ENCODE assay signal across 27 cellular contexts in genomic region chr10:102467971-102468438, GRCh38. TPM values are rescaled to one million over a fixed set of nuclear protein-coding genes. Genes with fewer than 3 reads are reported as not detected.
DNase-seq lines count a peak whose midpoint lies in the region; ATAC-seq, FAIRE-seq and TF ChIP-seq lines count a peak whose summit lies in the region.
"Had no signal": no experiment of that assay in that cellular context is flagged by ENCODE, and none has a peak within 500 bp of the region (broad histone marks: within the 10 kb centered on the region; RNA-seq: fewer than 3 reads in every experiment).

No MANE protein-coding gene starts in this region.

- H3K4me3 ChIP-seq in HEK293 (ENCODE audit: low read depth, low read length), result no peak overlapping the region
- no peak overlapping the region for H3K4me3 ChIP-seq in mammary epithelial cell (replicated peaks in 1 of 3; ENCODE audit: insufficient read depth in 1 of 3, low read depth in 2 of 3, low read length in 3 of 3)
- no peak overlapping the region for H3K4me3 ChIP-seq in pancreas
- H3K4me3 ChIP-seq: esophagus muscularis mucosa, gastroesophageal sphincter, GM12878, thyroid gland had no signal

- no TSS peak for BruUV-seq in mammary epithelial cell (replicated peaks; lab: Mats Ljungman, UMichigan)

- peaks cover 13% of the 10 kb centered on the region for H3K4me1 Mint-ChIP-seq in activated T-cell treated with anti-CD3 and anti-CD28 coated beads, Interleukin-2, amount 50 U/mL, for 24 hours (ENCODE audit: low read depth)
- H3K4me1 Mint-ChIP-seq in activated T-cell treated with anti-CD3 and anti-CD28 coated beads, Interleukin-2, amount 50 U/mL, for 72 hours (ENCODE audit: low read depth), result peaks cover 24% of the 10 kb centered on the region

- no peak overlapping the region for H3K9ac ChIP-seq in mammary epithelial cell (ENCODE audit: insufficient read depth, low read length)
- H3K9ac ChIP-seq: KMS-11 had no signal

- dilution Hi-C loops in mammary epithelial cell (cut with HindIII; ENCODE audit: low sequenced_read_pairs), result loop anchor here (5.0 kb wide), 1 partner anchor 34 kb away; the partner anchor contains the start of genes ACTR1A and SUFU

- TF ChIP-seq CTCF in HEK293 (tag by site-specific recombination; IDR thresholded peaks at IDR 0.05), result no peak
- TF ChIP-seq CTCF in mammary epithelial cell (conservative IDR thresholded peaks at IDR 0.05 in 1 of 2, IDR thresholded peaks at IDR 0.05 in 1 of 2; ENCODE audit: extremely low read depth in 1 of 2, insufficient read depth in 1 of 2, low read depth in 1 of 2, low read length in 2 of 2), result no peak
- no peak for TF ChIP-seq CTCF in pancreas (IDR thresholded peaks at IDR 0.05)

- H3K9me3 ChIP-seq in HEK293 (ENCODE audit: control insufficient read depth, insufficient read depth, low read depth, low read length) (no peaks in the 10 kb centered on the region), mammary epithelial cell (replicated peaks; ENCODE audit: insufficient read depth, low read length) (no peaks in the 10 kb centered on the region), pancreas (no peaks in the 10 kb centered on the region)
- H3K9me3 ChIP-seq: esophagus muscularis mucosa, gastroesophageal sphincter, thyroid gland had no signal

- H3K36me3 ChIP-seq in HEK293 (ENCODE audit: control insufficient read depth in 2 of 2, insufficient read depth in 1 of 2, low read length in 2 of 2) (peaks cover 0 to 16% of the 10 kb centered on the region in 2 experiments; a peak in 1 of 3 replicates), mammary epithelial cell (ENCODE audit: insufficient read depth, low read length) (no peaks in the 10 kb centered on the region), pancreas (no peaks in the 10 kb centered on the region)
- H3K36me3 ChIP-seq: thyroid gland had no signal

- in situ Hi-C loops in mammary epithelial cell (cut with MboI; ENCODE audit: low sequenced_read_pairs in 2 of 2), result no loop called here

- POLR2A ChIA-PET in HEK293 (lab: Yijun Ruan, JAX), result interaction anchor here (0.7 kb wide), 1 partner anchor 12 kb away, joined by 3 read pairs; no protein-coding TSS in a partner anchor

- peak; percentile 49 to 66 (median 56) for ATAC-seq in pancreas
- ATAC-seq in activated T-cell treated with anti-CD3 and anti-CD28 coated beads, Interleukin-2, amount 50 U/mL, for 72 hours (replicated peaks in 1 of 2), result no peak
- ATAC-seq: CD8-positive, alpha-beta T cell; GM12878; natural killer cell; stimulated activated naive B cell treated with anti-CD40 and anti-IgM and Interleukin-4, amounts not matched to agents 10 μg/mL and 1 μg/mL and 100 μg/mL, for 72 hours had no signal

- H3K27ac ChIP-seq in HEK293 (ENCODE audit: extremely low read depth, low read depth, low read length), result no peak overlapping the region
- no peak overlapping the region for H3K27ac ChIP-seq in mammary epithelial cell (ENCODE audit: insufficient read depth, low read depth, low read length)
- no peak overlapping the region for H3K27ac ChIP-seq in pancreas
- H3K27ac ChIP-seq: esophagus muscularis mucosa, gastroesophageal sphincter, KMS-11 had no signal

- intact Hi-C loops in mammary epithelial cell (cut with micrococcal nuclease), result no loop called here
- intact Hi-C loops in pancreas (cut with DNase I), result no loop called here

- no peak overlapping the region for H3K4me2 ChIP-seq in mammary epithelial cell (ENCODE audit: insufficient read depth, low read depth, low read length)
- H3K4me2 ChIP-seq: KMS-11 had no signal

- CTCF ChIA-PET in HEK293 (lab: Yijun Ruan, JAX), result interaction anchor here (0.5 to 3.2 kb wide), 4 partner anchors 11 to 298 kb away, joined by 3 to 8 read pairs (median 3); no protein-coding TSS in a partner anchor
- CTCF ChIA-PET in mammary epithelial cell (lab: Charles Lee; ENCODE audit: low non-redundant PET), result no interaction called here

- H3K36me3 Mint-ChIP-seq in activated T-cell treated with anti-CD3 and anti-CD28 coated beads, Interleukin-2, amount 50 U/mL, for 24 hours (ENCODE audit: low read depth), result peaks cover 39% of the 10 kb centered on the region
- H3K36me3 Mint-ChIP-seq in activated T-cell treated with anti-CD3 and anti-CD28 coated beads, Interleukin-2, amount 50 U/mL, for 72 hours (ENCODE audit: insufficient read depth in 2 of 2), result peaks cover 0 to 2% of the 10 kb centered on the region in 2 donors
- H3K36me3 Mint-ChIP-seq: natural killer cell had no signal

- no peaks in the 10 kb centered on the region for H3K79me2 ChIP-seq in mammary epithelial cell (ENCODE audit: insufficient read depth, low read length)

- DNase-seq in NOMO-1 treated with dmso at 0.1 percent for 144 hours (lab: John Stamatoyannopoulos, UW; ENCODE audit: unreplicated experiment) (peak; percentile 88), mammary epithelial cell (no peak), pancreas (peak in 3 of 6 donors; percentile 34 to 54 (median 44)), cerebellum (ENCODE audit: low spot score) (no peak)
- no peak for DNase-seq in activated T-cell treated with anti-CD3 and anti-CD28 coated beads, Interleukin-2, amount 50 U/mL, for 24 hours
- no peak for DNase-seq in activated T-cell treated with anti-CD3 and anti-CD28 coated beads, Interleukin-2, amount 50 U/mL, for 72 hours
- DNase-seq: activated CD4-positive, alpha-beta T cell treated with anti-CD3 and anti-CD28 coated beads, Interleukin-2, amount 50 U/mL, for 1 hour; activated gamma-delta T cell treated with Interleukin-2 at 50 U/mL for 16 hours; CD8-positive, alpha-beta T cell; central memory CD4-positive, alpha-beta T cell; effector CD8-positive, alpha-beta T cell; mesenchymal stem cell; natural killer cell; NCI-H1092 treated with DMSO at 0.1 percent for 48 hours; NCI-H2029; NCI-H510A; NK-92 treated with Interleukin-12 subunit alpha and Interleukin-12 subunit beta, amount 100 ng/mL, for 24 hours; stimulated activated CD4-positive, alpha-beta T cell treated with anti-CD3 and anti-CD28 coated beads, Interleukin-2, amount 100 ng/mL, for 24 hours; stimulated activated naive B cell treated with anti-CD40 and anti-IgM and Interleukin-4, amounts not matched to agents 10 μg/mL and 1 μg/mL and 100 μg/mL, for 72 hours; thyroid gland had no signal

- H3K9me3 Mint-ChIP-seq in activated T-cell treated with anti-CD3 and anti-CD28 coated beads, Interleukin-2, amount 50 U/mL, for 24 hours, result no peaks in the 10 kb centered on the region
- H3K9me3 Mint-ChIP-seq in activated T-cell treated with anti-CD3 and anti-CD28 coated beads, Interleukin-2, amount 50 U/mL, for 72 hours, result no peaks in the 10 kb centered on the region
- H3K9me3 Mint-ChIP-seq: CD8-positive, alpha-beta T cell; natural killer cell; stimulated activated naive B cell treated with anti-CD40 and anti-IgM and Interleukin-4, amounts not matched to agents 10 μg/mL and 1 μg/mL and 100 μg/mL, for 72 hours had no signal

- peak overlapping the region; percentile 39 for H2AFZ ChIP-seq in mammary epithelial cell (ENCODE audit: low read depth, low read length)

- no peak overlapping the region for H3K4me3 Mint-ChIP-seq in activated T-cell treated with anti-CD3 and anti-CD28 coated beads, Interleukin-2, amount 50 U/mL, for 24 hours
- no peak overlapping the region for H3K4me3 Mint-ChIP-seq in activated T-cell treated with anti-CD3 and anti-CD28 coated beads, Interleukin-2, amount 50 U/mL, for 72 hours
- H3K4me3 Mint-ChIP-seq: CD8-positive, alpha-beta T cell; natural killer cell; stimulated activated naive B cell treated with anti-CD40 and anti-IgM and Interleukin-4, amounts not matched to agents 10 μg/mL and 1 μg/mL and 100 μg/mL, for 72 hours had no signal

- no peak for FAIRE-seq in pancreas (lab: Jason Lieb, UNC)
- FAIRE-seq: GM12878, keratinocyte had no signal

- H3K27me3 ChIP-seq in mammary epithelial cell (ENCODE audit: insufficient read depth, low read length), result no peaks in the 10 kb centered on the region
- no peaks in the 10 kb centered on the region for H3K27me3 ChIP-seq in pancreas
- H3K27me3 ChIP-seq: esophagus muscularis mucosa, gastroesophageal sphincter, thyroid gland had no signal

- H4K20me1 ChIP-seq in mammary epithelial cell (ENCODE audit: insufficient read depth, low read length), result no peaks in the 10 kb centered on the region

- H3K4me1 ChIP-seq in HEK293 (ENCODE audit: control insufficient read depth, insufficient read depth, low read length) (no peaks in the 10 kb centered on the region), mammary epithelial cell (ENCODE audit: insufficient read depth, low read length) (no peaks in the 10 kb centered on the region), pancreas (no peaks in the 10 kb centered on the region)

- WGBS in mammary epithelial cell (ENCODE audit: low coverage, missing lambda C conversion rate), result 68% methylated on average over 6 of the region's 6 CpGs
- 22 to 43% methylated on average over 6 of the region's 6 CpGs for WGBS in pancreas, 2 donors

- no peaks in the 10 kb centered on the region for H3K27me3 Mint-ChIP-seq in activated T-cell treated with anti-CD3 and anti-CD28 coated beads, Interleukin-2, amount 50 U/mL, for 24 hours
- H3K27me3 Mint-ChIP-seq in activated T-cell treated with anti-CD3 and anti-CD28 coated beads, Interleukin-2, amount 50 U/mL, for 72 hours (ENCODE audit: low read depth), result peaks cover under 1% of the 10 kb centered on the region
- H3K27me3 Mint-ChIP-seq: stimulated activated naive B cell treated with anti-CD40 and anti-IgM and Interleukin-4, amounts not matched to agents 10 μg/mL and 1 μg/mL and 100 μg/mL, for 72 hours had no signal

- H3K27ac Mint-ChIP-seq in activated T-cell treated with anti-CD3 and anti-CD28 coated beads, Interleukin-2, amount 50 U/mL, for 24 hours, result no peak overlapping the region
- no peak overlapping the region for H3K27ac Mint-ChIP-seq in activated T-cell treated with anti-CD3 and anti-CD28 coated beads, Interleukin-2, amount 50 U/mL, for 72 hours
- H3K27ac Mint-ChIP-seq: CD8-positive, alpha-beta T cell; natural killer cell; stimulated activated naive B cell treated with anti-CD40 and anti-IgM and Interleukin-4, amounts not matched to agents 10 μg/mL and 1 μg/mL and 100 μg/mL, for 72 hours had no signal

RNA-seq across cellular contexts. Expression of gene C10orf95, which starts 16.7 kb away (rescaled TPM):
- total RNA-seq in mammary epithelial cell (1 to 10 TPM; 1.5 to 2.0 TPM), pancreas (1 to 10 TPM in 2 of 6 donors, under 1 TPM in 4; 0.37 to 1.1 (median 0.44) TPM), cerebellum (not detected)
- polyA plus RNA-seq in mammary epithelial cell (1.2 TPM), pancreas (1 to 10 TPM in 1 of 2 donors, under 1 TPM in 1; 0.46 to 1.2 TPM)
- polyA minus RNA-seq in mammary epithelial cell, result not detected
- under 1 TPM in 1 of 2 donors, not detected in 1; 0.21 TPM for total RNA-seq in activated T-cell treated with anti-CD3 and anti-CD28 coated beads, Interleukin-2, amount 50 U/mL, for 72 hours
- total RNA-seq: gastroesophageal sphincter, posterior vena cava had no signal

RNA-seq across cellular contexts. Expression of gene ACTR1A, which starts 34.5 kb away (rescaled TPM):
- total RNA-seq in mammary epithelial cell (100 to 1,000 TPM; 111 to 138 TPM), pancreas (10 to 100 TPM; 22.4 to 40.9 (median 27.4) TPM), cerebellum (115 TPM)
- polyA plus RNA-seq in mammary epithelial cell (121 TPM), pancreas (10 to 100 TPM; 33.6 to 38.1 TPM)
- 145 TPM for polyA minus RNA-seq in mammary epithelial cell
- 10 to 100 TPM; 61.6 to 68.3 TPM for total RNA-seq in activated T-cell treated with anti-CD3 and anti-CD28 coated beads, Interleukin-2, amount 50 U/mL, for 72 hours

RNA-seq across cellular contexts. Expression of gene CUEDC2, which starts 35.6 kb away (rescaled TPM):
- total RNA-seq in mammary epithelial cell, result 10 to 100 TPM; 32.0 to 49.5 TPM
- polyA plus RNA-seq in mammary epithelial cell, result 68.1 TPM
- 14.6 TPM for polyA minus RNA-seq in mammary epithelial cell
- 10 to 100 TPM; 18.9 to 25.3 (median 20.6) TPM for total RNA-seq in pancreas
- 10 to 100 TPM; 27.1 to 51.5 TPM for polyA plus RNA-seq in pancreas
- 28.3 TPM for total RNA-seq in cerebellum
- 10 to 100 TPM; 78.7 to 79.5 TPM for total RNA-seq in activated T-cell treated with anti-CD3 and anti-CD28 coated beads, Interleukin-2, amount 50 U/mL, for 72 hours

RNA-seq across cellular contexts. Expression of gene SUFU, which starts 35.8 kb away (rescaled TPM):
- total RNA-seq in mammary epithelial cell (1 to 10 TPM; 2.5 to 9.2 TPM), pancreas (1 to 10 TPM; 1.9 to 7.8 (median 3.6) TPM), cerebellum (6.0 TPM)
- polyA plus RNA-seq in mammary epithelial cell (4.9 TPM), pancreas (1 to 10 TPM; 2.6 to 2.7 TPM)
- polyA minus RNA-seq in mammary epithelial cell, result 14.9 TPM
- 1 to 10 TPM; 9.1 to 9.2 TPM for total RNA-seq in activated T-cell treated with anti-CD3 and anti-CD28 coated beads, Interleukin-2, amount 50 U/mL, for 72 hours

RNA-seq across cellular contexts. Expression of gene FBXL15, which starts 47.4 kb away (rescaled TPM):
- total RNA-seq in mammary epithelial cell (1 to 10 TPM; 5.0 to 7.0 TPM), pancreas (10 to 100 TPM in 5 of 6 donors, 1 to 10 TPM in 1; 10.0 to 13.6 (median 10.7) TPM), cerebellum (6.2 TPM)
- polyA plus RNA-seq in mammary epithelial cell (6.5 TPM), pancreas (10 to 100 TPM; 15.7 to 24.2 TPM)
- 0.41 TPM for polyA minus RNA-seq in mammary epithelial cell
- total RNA-seq in activated T-cell treated with anti-CD3 and anti-CD28 coated beads, Interleukin-2, amount 50 U/mL, for 72 hours, result 10 to 100 TPM; 15.3 TPM

Comparison
In these comparisons a context has a peak if more than half of its experiments do, and no peak if none do; other contexts are left out.
1. ATAC-seq: peak in pancreas (4 of 4); none in activated T-cell treated with anti-CD3 and anti-CD28 coated beads, Interleukin-2, amount 50 U/mL, for 72 hours (0 of 2).